16 cellular contexts compared by ENCODE assay signal in the genomic region with DNA sequence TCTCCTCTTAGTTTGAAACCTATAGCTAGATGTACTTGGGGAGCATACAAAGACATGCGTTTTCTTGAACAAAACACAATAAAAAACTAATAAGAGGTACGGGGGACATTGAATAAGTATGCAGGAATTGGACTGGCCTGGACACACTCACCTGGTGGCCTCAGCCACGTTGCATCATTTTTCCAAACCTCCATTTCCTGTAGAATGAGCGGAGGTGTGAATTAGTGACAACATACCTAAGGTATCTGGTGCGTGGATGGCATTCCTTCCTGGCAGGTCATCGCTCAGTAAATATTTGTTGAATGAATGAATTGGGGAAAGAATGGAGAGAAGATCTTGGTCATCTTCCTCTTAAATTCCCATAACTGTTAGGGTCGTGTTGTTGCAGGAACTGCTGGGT.
A peak's percentile ranks its signal among the peaks of the same experiment; 100 is the strongest.
DNase-seq lines count a peak whose midpoint lies in the region; ATAC-seq and TF ChIP-seq lines count a peak whose summit lies in the region.
"Had no signal": no experiment of that assay in that cellular context is flagged by ENCODE, and none has a peak within 500 bp of the region (broad histone marks: within the 10 kb centered on the region; RNA-seq: fewer than 3 reads in every experiment).

No MANE protein-coding gene starts in this region.

- H3K27me3 Mint-ChIP-seq in endodermal cell (ENCODE audit: insufficient read depth) (peaks cover 2% of the 10 kb centered on the region), progenitor cell of endocrine pancreas (peaks cover 45% of the 10 kb centered on the region)
- peaks cover 9% of the 10 kb centered on the region for H3K27me3 Mint-ChIP-seq in stimulated activated naive CD8-positive, alpha-beta T cell treated with anti-CD3 and anti-CD28 coated beads, Interleukin-15, amount 100 ng/mL, for 72 hours

- ATAC-seq in HG02981 (IDR thresholded peaks at IDR 0.05; ENCODE audit: unreplicated experiment) = no peak
- no peak for ATAC-seq in stimulated activated naive CD8-positive, alpha-beta T cell treated with anti-CD3 and anti-CD28 coated beads, Interleukin-15, amount 100 ng/mL, for 72 hours

- H3K36me3 Mint-ChIP-seq in endodermal cell (ENCODE audit: low read depth) = no peaks in the 10 kb centered on the region
- no peaks in the 10 kb centered on the region for H3K36me3 Mint-ChIP-seq in progenitor cell of endocrine pancreas (ENCODE audit: insufficient read depth)
- H3K36me3 Mint-ChIP-seq: memory B cell had no signal

- H3K27ac Mint-ChIP-seq in endodermal cell (peak overlapping the region; percentile 81), progenitor cell of endocrine pancreas (peak overlapping the region; percentile 39)
- no peak overlapping the region for H3K27ac Mint-ChIP-seq in stimulated activated naive CD8-positive, alpha-beta T cell treated with anti-CD3 and anti-CD28 coated beads, Interleukin-15, amount 100 ng/mL, for 72 hours
- H3K27ac Mint-ChIP-seq: memory B cell; nephron progenitor cell; T-helper 1 cell treated with Interleukin-12 subunit alpha and Interleukin-12 subunit beta and Interleukin-4 antibody, amounts not matched to agents 30 μg/mL and 1 μg/mL, for 36 hours had no signal

- no peak overlapping the region for H3K4me3 ChIP-seq in endodermal cell (ENCODE audit: low read length)

- TF ChIP-seq CTCF in endodermal cell (conservative IDR thresholded peaks at IDR 0.05) (no peak), progenitor cell of endocrine pancreas (IDR thresholded peaks at IDR 0.05; ENCODE audit: unreplicated experiment) (no peak)

- no peaks in the 10 kb centered on the region for H3K9me3 Mint-ChIP-seq in endodermal cell
- no peaks in the 10 kb centered on the region for H3K9me3 Mint-ChIP-seq in progenitor cell of endocrine pancreas (ENCODE audit: low read depth)
- H3K9me3 Mint-ChIP-seq in stimulated activated naive CD8-positive, alpha-beta T cell treated with anti-CD3 and anti-CD28 coated beads, Interleukin-15, amount 100 ng/mL, for 72 hours = peaks cover 19% of the 10 kb centered on the region in 2 donors
- H3K9me3 Mint-ChIP-seq: nephron progenitor cell had no signal

- H3K4me3 Mint-ChIP-seq in endodermal cell (no peak overlapping the region), progenitor cell of endocrine pancreas (ENCODE audit: low read depth) (no peak overlapping the region)
- no peak overlapping the region for H3K4me3 Mint-ChIP-seq in stimulated activated naive CD8-positive, alpha-beta T cell treated with anti-CD3 and anti-CD28 coated beads, Interleukin-15, amount 100 ng/mL, for 72 hours
- H3K4me3 Mint-ChIP-seq: memory B cell; nephron progenitor cell; T-helper 1 cell treated with Interleukin-12 subunit alpha and Interleukin-12 subunit beta and Interleukin-4 antibody, amounts not matched to agents 30 μg/mL and 1 μg/mL, for 36 hours had no signal

- no peak overlapping the region for H3K27ac ChIP-seq in endodermal cell (ENCODE audit: low read depth, low read length)
- H3K27ac ChIP-seq: brain microvascular endothelial cell, C4-2B had no signal

- H3K27me3 ChIP-seq in endodermal cell (ENCODE audit: control insufficient read depth, insufficient read depth, low read length, poor library complexity, severe bottlenecking) = no peaks in the 10 kb centered on the region
- H3K27me3 ChIP-seq: brain microvascular endothelial cell had no signal

- WGBS in endodermal cell (ENCODE audit: insufficient coverage in 1 of 2, insufficient read length in 1 of 2), 2 experiments = 72 to 88% methylated on average over 5 to 7 of the region's 7 CpGs

- DNase-seq in ELR (ENCODE audit: low read depth) = peak; percentile 87
- DNase-seq in NCI-H226 = peak; percentile 47
- DNase-seq in endodermal cell = peak; percentile 75
- DNase-seq in progenitor cell of endocrine pancreas (ENCODE audit: low spot score, unreplicated experiment) = no peak
- no peak for DNase-seq in NCI-H69 (lab: John Stamatoyannopoulos, UW)
- DNase-seq in stimulated activated naive CD8-positive, alpha-beta T cell treated with anti-CD3 and anti-CD28 coated beads, Interleukin-15, amount 100 ng/mL, for 72 hours = no peak
- DNase-seq: activated naive CD4-positive, alpha-beta T cell treated with anti-CD3 and anti-CD28 coated beads, Interleukin-2, amount 50 U/mL, for 16 hours; brain microvascular endothelial cell; MV-4-11; NCI-H2107; NCI-H748 treated with DMSO at 0.1 percent for 48 hours; nephron progenitor cell had no signal

- H3K9ac ChIP-seq in endodermal cell (ENCODE audit: extremely low read depth, low read length, poor library complexity, severe bottlenecking) = peak overlapping the region; percentile 14

- peaks cover 13% of the 10 kb centered on the region for H3K4me1 Mint-ChIP-seq in endodermal cell
- H3K4me1 Mint-ChIP-seq in progenitor cell of endocrine pancreas (ENCODE audit: low read depth) = peaks cover 6% of the 10 kb centered on the region
- H3K4me1 Mint-ChIP-seq in stimulated activated naive CD8-positive, alpha-beta T cell treated with anti-CD3 and anti-CD28 coated beads, Interleukin-15, amount 100 ng/mL, for 72 hours = peaks cover 9% of the 10 kb centered on the region
- H3K4me1 Mint-ChIP-seq: memory B cell, nephron progenitor cell had no signal

- H3K9me3 ChIP-seq in endodermal cell (ENCODE audit: control insufficient read depth, low read length) = no peaks in the 10 kb centered on the region

- H3K4me1 ChIP-seq in endodermal cell (ENCODE audit: control insufficient read depth, insufficient read depth, low read length) = no peaks in the 10 kb centered on the region

- no peaks in the 10 kb centered on the region for H3K36me3 ChIP-seq in endodermal cell (ENCODE audit: control insufficient read depth, insufficient read depth, low read length)
- H3K36me3 ChIP-seq: brain microvascular endothelial cell had no signal

Comparison
In these comparisons a context has a peak if more than half of its experiments do, and no peak if none do; other contexts are left out.
1. DNase-seq: peak in ELR (single experiment), NCI-H226 (single experiment) and endodermal cell (single experiment); none in progenitor cell of endocrine pancreas (single experiment), NCI-H69 (single experiment) and stimulated activated naive CD8-positive, alpha-beta T cell treated with anti-CD3 and anti-CD28 coated beads, Interleukin-15, amount 100 ng/mL, for 72 hours (0 of 2).
2. H3K27ac Mint-ChIP-seq: peak in endodermal cell (single experiment) and progenitor cell of endocrine pancreas (single experiment); none in stimulated activated naive CD8-positive, alpha-beta T cell treated with anti-CD3 and anti-CD28 coated beads, Interleukin-15, amount 100 ng/mL, for 72 hours (0 of 2).